14 cellular contexts compared by ENCODE assay signal in the genomic region with DNA sequence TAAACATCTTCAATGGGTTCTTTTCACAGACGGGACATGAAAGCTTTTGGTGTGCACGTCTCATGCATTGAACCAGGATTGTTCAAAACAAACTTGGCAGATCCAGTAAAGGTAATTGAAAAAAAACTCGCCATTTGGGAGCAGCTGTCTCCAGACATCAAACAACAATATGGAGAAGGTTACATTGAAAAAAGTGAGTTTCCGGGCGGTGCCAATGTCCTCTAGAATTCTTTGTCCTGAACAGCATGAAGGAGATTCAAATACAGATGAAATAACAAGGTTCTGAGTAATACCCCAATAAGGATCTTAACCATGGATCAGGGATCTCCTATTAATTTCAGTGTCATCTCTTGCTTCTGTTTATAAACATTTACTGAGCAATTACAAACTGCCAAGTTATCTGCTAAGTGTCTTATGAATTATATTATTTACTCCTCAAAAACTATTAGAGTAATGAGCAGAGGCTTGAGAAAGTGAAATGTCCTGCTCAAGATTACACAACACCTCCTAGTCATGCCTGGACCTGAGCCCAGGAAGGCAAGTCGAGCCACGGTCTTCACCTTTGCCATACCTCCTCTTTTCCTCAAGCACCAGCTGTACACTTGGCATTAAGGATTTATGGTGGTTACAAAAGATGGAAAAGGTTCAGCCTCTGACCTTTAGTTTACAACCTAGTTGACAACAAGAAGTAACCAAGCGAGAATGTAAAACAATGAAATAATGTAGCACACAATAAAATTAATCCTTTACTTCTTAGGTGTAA. TPM values are rescaled to one million over a fixed set of nuclear protein-coding genes. Genes with fewer than 3 reads are reported as not detected.
DNase-seq lines count a peak whose midpoint lies in the region; ATAC-seq and TF ChIP-seq lines count a peak whose summit lies in the region.
"Had no signal": no experiment of that assay in that cellular context is flagged by ENCODE, and none has a peak within 500 bp of the region (broad histone marks: within the 10 kb centered on the region; RNA-seq: fewer than 3 reads in every experiment).

No MANE protein-coding gene starts in this region.

- H3K27ac ChIP-seq in Peyer's patch = peak overlapping the region in 1 of 4 donors; percentile 68
- H3K27ac ChIP-seq in rectal smooth muscle tissue (ENCODE audit: low read depth, low read length) = peak overlapping the region; percentile 17

- DNase-seq in EH (ENCODE audit: low read depth) (peak; percentile 14), Peyer's patch (peak in 2 of 3 donors; percentile 65 to 86), fibroblast of gingiva (ENCODE audit: low read depth) (peak; percentile 56), ecto neural progenitor cell (ENCODE audit: low spot score) (no peak), AG08396 (ENCODE audit: low spot score) (no peak)
- DNase-seq in activated CD4-positive, alpha-beta T cell treated with anti-CD3 and anti-CD28 coated beads, Interleukin-2, amount 50 U/mL, for 48 hours = no peak
- DNase-seq: activated CD4-positive, alpha-beta memory T cell treated with anti-CD3 and anti-CD28 coated beads for 36 hours; CD4-positive, CD25-positive, alpha-beta regulatory T cell; hypothalamus; NCI-H187; T-helper 17 cell had no signal

- no peaks in the 10 kb centered on the region for H3K36me3 ChIP-seq in Peyer's patch
- H3K36me3 ChIP-seq in rectal smooth muscle tissue (ENCODE audit: control insufficient read depth, insufficient read depth, low read length) = no peaks in the 10 kb centered on the region

- TF ChIP-seq POLR2A in Peyer's patch (IDR thresholded peaks at IDR 0.05) = no peak

- H3K4me3 ChIP-seq in Peyer's patch = no peak overlapping the region
- no peak overlapping the region for H3K4me3 ChIP-seq in rectal smooth muscle tissue (ENCODE audit: low read length)

- peaks cover 0 to 11% (median 0%) of the 10 kb centered on the region in 4 donors for H3K4me1 ChIP-seq in Peyer's patch
- no peaks in the 10 kb centered on the region for H3K4me1 ChIP-seq in rectal smooth muscle tissue (ENCODE audit: control insufficient read depth, insufficient read depth, low read length)

- TF ChIP-seq CTCF in Peyer's patch (IDR thresholded peaks at IDR 0.05) = no peak

- H3K9me3 ChIP-seq in Peyer's patch = no peaks in the 10 kb centered on the region

- no peak overlapping the region for H3K9ac ChIP-seq in rectal smooth muscle tissue (ENCODE audit: low read length)

- H3K27me3 ChIP-seq in Peyer's patch (no peaks in the 10 kb centered on the region), rectal smooth muscle tissue (ENCODE audit: control insufficient read depth, insufficient read depth, low read length) (no peaks in the 10 kb centered on the region)

- ATAC-seq in HG03342 (IDR thresholded peaks at IDR 0.05; ENCODE audit: unreplicated experiment) = no peak
- ATAC-seq: T-helper 17 cell had no signal

RNA-seq across cellular contexts. Expression of a gene that starts 22.6 kb away (rescaled TPM):
- total RNA-seq in Peyer's patch = 10 to 100 TPM in 1 of 4 donors, 1 to 10 TPM in 3; 5.7 to 10.2 (median 6.6) TPM
- total RNA-seq: CD4-positive, CD25-positive, alpha-beta regulatory T cell; dermis microvascular lymphatic vessel endothelial cell; T-helper 17 cell had no signal

Comparison
In these comparisons a context has a peak if more than half of its experiments do, and no peak if none do; other contexts are left out.
1. DNase-seq: peak in EH (single experiment), Peyer's patch (2 of 3) and fibroblast of gingiva (single experiment); none in activated CD4-positive, alpha-beta T cell treated with anti-CD3 and anti-CD28 coated beads, Interleukin-2, amount 50 U/mL, for 48 hours (0 of 2), ecto neural progenitor cell (single experiment) and AG08396 (single experiment).